Comparison of ENCODE assay signal across 10 cellular contexts in the genomic region with DNA sequence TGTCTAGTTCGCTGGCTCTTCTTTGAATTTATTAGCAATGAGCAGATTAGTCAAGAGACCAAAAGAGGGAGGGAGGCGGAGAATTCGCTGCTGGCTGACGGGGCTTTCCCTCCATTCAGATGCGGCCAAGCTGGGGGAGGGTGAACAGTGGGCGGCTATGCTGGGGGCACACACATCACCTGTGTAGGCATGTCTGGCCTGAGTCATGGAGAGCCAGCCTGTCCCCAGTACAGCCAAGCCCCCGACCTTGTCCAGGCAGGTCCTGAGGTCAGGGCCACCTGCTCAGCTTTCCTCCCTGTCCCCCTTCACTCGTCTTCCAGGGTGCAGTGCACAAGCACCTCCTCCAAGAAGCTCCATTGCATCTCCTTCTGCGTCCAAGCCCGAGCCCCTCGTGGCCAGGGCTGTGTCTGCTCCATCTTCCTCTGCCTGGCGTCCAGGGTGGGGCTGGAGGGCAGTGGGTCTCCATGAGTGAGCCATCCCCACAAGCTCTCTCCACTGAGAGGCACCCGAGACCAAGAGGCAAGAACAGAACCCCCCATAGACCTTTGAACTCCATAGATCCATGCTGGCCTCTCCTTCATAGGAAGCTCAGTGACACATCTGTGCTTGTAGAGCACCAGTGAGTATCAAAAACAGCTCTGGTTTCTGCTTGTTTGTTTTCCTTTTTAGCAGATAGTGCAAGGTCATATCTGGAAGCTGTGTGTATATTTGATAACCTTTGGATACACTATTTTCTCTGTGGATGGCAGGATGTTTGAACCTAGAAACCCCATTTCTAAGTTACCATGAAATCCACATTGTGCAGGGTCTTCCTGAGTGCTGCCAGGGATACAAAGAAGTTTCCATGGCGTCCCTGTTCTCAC. TPM values are rescaled to one million over a fixed set of nuclear protein-coding genes. Genes with fewer than 3 reads are reported as not detected.
DNase-seq lines count a peak whose midpoint lies in the region; ATAC-seq, FAIRE-seq and TF ChIP-seq lines count a peak whose summit lies in the region.
"Had no signal": no experiment of that assay in that cellular context is flagged by ENCODE, and none has a peak within 500 bp of the region (broad histone marks: within the 10 kb centered on the region; RNA-seq: fewer than 3 reads in every experiment).

No MANE protein-coding gene starts in this region.

- no peak for TF ChIP-seq CTCF in mesothelial cell of epicardium (IDR thresholded peaks at IDR 0.05; ENCODE audit: unreplicated experiment)

- H3K4me3 ChIP-seq in urinary bladder (ENCODE audit: low read depth, low read length), result no peak overlapping the region
- H3K4me3 ChIP-seq: SK-N-MC had no signal

- DNase-seq in activated effector memory CD4-positive, alpha-beta T cell treated with anti-CD3 and anti-CD28 coated beads, Interleukin-2, amount 50 U/mL, for 16 hours, result peak; percentile 57
- no peak for DNase-seq in activated effector memory CD4-positive, alpha-beta T cell treated with Interleukin-2 at 50 U/mL for 16 hours
- DNase-seq in mesothelial cell of epicardium (ENCODE audit: low spot score in 2 of 2, unreplicated experiment in 2 of 2) (no peak), frontal cortex (ENCODE audit: low spot score in 2 of 2) (no peak), SW480 (ENCODE audit: low spot score) (no peak)
- DNase-seq: activated T-cell treated with anti-CD3 and anti-CD28 coated beads, Interleukin-2, amount 50 U/mL, for 24 hours had no signal

- peaks cover 68% of the 10 kb centered on the region for H3K4me1 Mint-ChIP-seq in dendritic cell treated with granulocyte-macrophage colony-stimulating factor and Interleukin-4, amounts not matched to agents 40 ng/mL and 50 ng/mL, for 4 days (ENCODE audit: low read depth)
- H3K4me1 Mint-ChIP-seq in mesothelial cell of epicardium, result peaks cover 60% of the 10 kb centered on the region

- H3K27ac Mint-ChIP-seq in dendritic cell treated with granulocyte-macrophage colony-stimulating factor and Interleukin-4, amounts not matched to agents 40 ng/mL and 50 ng/mL, for 4 days, result peak overlapping the region; percentile 7
- H3K27ac Mint-ChIP-seq in mesothelial cell of epicardium, result peak overlapping the region; percentile 84
- H3K27ac Mint-ChIP-seq: activated T-cell treated with anti-CD3 and anti-CD28 coated beads, Interleukin-2, amount 50 U/mL, for 24 hours had no signal

- H3K36me3 ChIP-seq in urinary bladder (ENCODE audit: insufficient read depth), result no peaks in the 10 kb centered on the region

- H3K27me3 Mint-ChIP-seq in dendritic cell treated with granulocyte-macrophage colony-stimulating factor and Interleukin-4, amounts not matched to agents 40 ng/mL and 50 ng/mL, for 4 days, result no peaks in the 10 kb centered on the region
- no peaks in the 10 kb centered on the region for H3K27me3 Mint-ChIP-seq in mesothelial cell of epicardium (ENCODE audit: low read depth)

- intact Hi-C loops in dendritic cell treated with granulocyte-macrophage colony-stimulating factor and Interleukin-4, amounts not matched to agents 40 ng/mL and 50 ng/mL, for 4 days (cut with micrococcal nuclease), result no loop called here

- H3K4me3 Mint-ChIP-seq in dendritic cell treated with granulocyte-macrophage colony-stimulating factor and Interleukin-4, amounts not matched to agents 40 ng/mL and 50 ng/mL, for 4 days, result no peak overlapping the region
- H3K4me3 Mint-ChIP-seq in mesothelial cell of epicardium, result no peak overlapping the region
- H3K4me3 Mint-ChIP-seq: activated T-cell treated with anti-CD3 and anti-CD28 coated beads, Interleukin-2, amount 50 U/mL, for 24 hours had no signal

- peaks cover 100% of the 10 kb centered on the region for H3K36me3 Mint-ChIP-seq in dendritic cell treated with granulocyte-macrophage colony-stimulating factor and Interleukin-4, amounts not matched to agents 40 ng/mL and 50 ng/mL, for 4 days (ENCODE audit: low read depth)
- H3K36me3 Mint-ChIP-seq in mesothelial cell of epicardium, result no peaks in the 10 kb centered on the region

- ATAC-seq in GM18861 (IDR thresholded peaks at IDR 0.05; ENCODE audit: unreplicated experiment), result no peak

- no peaks in the 10 kb centered on the region for H3K9me3 Mint-ChIP-seq in dendritic cell treated with granulocyte-macrophage colony-stimulating factor and Interleukin-4, amounts not matched to agents 40 ng/mL and 50 ng/mL, for 4 days
- no peaks in the 10 kb centered on the region for H3K9me3 Mint-ChIP-seq in mesothelial cell of epicardium
- H3K9me3 Mint-ChIP-seq: activated T-cell treated with anti-CD3 and anti-CD28 coated beads, Interleukin-2, amount 50 U/mL, for 24 hours had no signal

- FAIRE-seq in frontal cortex (lab: Jason Lieb, UNC), result no peak

- peak overlapping the region; percentile 40 for H3K27ac ChIP-seq in urinary bladder (ENCODE audit: low read depth)
- H3K27ac ChIP-seq: SK-N-MC had no signal

- no peaks in the 10 kb centered on the region for H3K4me1 ChIP-seq in urinary bladder (ENCODE audit: insufficient read depth)

- 83% methylated on average over 14 of the region's 14 CpGs for WGBS in urinary bladder

RNA-seq across cellular contexts. Expression of a gene that starts 1.9 kb away (rescaled TPM):
- 8.0 to 11.1 TPM (median 10.1 TPM) in 3 replicates for total RNA-seq in mesothelial cell of epicardium
- total RNA-seq in urinary bladder, result 15.5 TPM
- polyA plus RNA-seq in urinary bladder, result 51.6 TPM
- 4.1 TPM for total RNA-seq in frontal cortex

RNA-seq across cellular contexts. Expression of a gene that starts 20.2 kb away (rescaled TPM):
- total RNA-seq in mesothelial cell of epicardium (44.7 to 46.8 TPM (median 45.2 TPM) in 3 replicates), urinary bladder (44.4 TPM), frontal cortex (46.9 TPM)
- 17.1 TPM for polyA plus RNA-seq in urinary bladder

RNA-seq across cellular contexts. Expression of a gene that starts 20.9 kb away (rescaled TPM):
- total RNA-seq in mesothelial cell of epicardium (15.4 to 16.6 TPM (median 16.3 TPM) in 3 replicates), urinary bladder (12.2 TPM), frontal cortex (8.6 TPM)
- 55.1 TPM for polyA plus RNA-seq in urinary bladder
